ENCODE assay signal across 1 cellular context in genomic region chr9:122213102-122213588, GRCh38.
TF ChIP-seq lines count a peak whose summit lies in the region.

No MANE protein-coding gene starts in this region.

TF ChIP-seq in K562, 482 proteins besides CTCF, POLR2A, EP300 and RAD21 (continued from another document and continues in another):
- TF ChIP-seq SAFB (IDR thresholded peaks at IDR 0.05; ENCODE audit: borderline replicate concordance, low read depth, low read length) (no peak), CBX3 (IDR thresholded peaks at IDR 0.05; ENCODE audit: borderline replicate concordance in 1 of 2, low read length in 2 of 2) (no peak), E2F5 (CRISPR knock-in tag; IDR thresholded peaks at IDR 0.05) (peak; percentile 74; the same call in 1 of the 2 replicates), TAF1 (IDR thresholded peaks at IDR 0.05; ENCODE audit: control insufficient read depth, extremely low read depth, insufficient read depth, low read length, severe bottlenecking) (no peak), ZFX (CRISPR knock-in tag; IDR thresholded peaks at IDR 0.05) (peak; percentile 61; the same call in 1 of the 2 replicates), ZNF274 (IDR thresholded peaks at IDR 0.05; ENCODE audit: borderline replicate concordance, low read depth, low read length) (no peak), LARP7 (IDR thresholded peaks at IDR 0.05) (0 out of 2 replicates have a peak, but pooled peaks have one; percentile 58), MIER1 (IDR thresholded peaks at IDR 0.05; ENCODE audit: low read depth) (peak; percentile 30; the same call in 1 of the 2 replicates), MNT (conservative IDR thresholded peaks at IDR 0.05) (no peak), TAF9B (IDR thresholded peaks at IDR 0.05; ENCODE audit: partially characterized antibody) (no peak), HMGXB4 (CRISPR knock-in tag; IDR thresholded peaks at IDR 0.05) (0 out of 2 replicates have a peak, but pooled peaks have one; percentile 39), GTF2F1 (IDR thresholded peaks at IDR 0.05; ENCODE audit: low read depth, low read length) (no peak), ZNF407 (IDR thresholded peaks at IDR 0.05; ENCODE audit: low read depth) (no peak), KLF1 (tag; IDR thresholded peaks at IDR 0.05) (no peak), ZNF77 (CRISPR knock-in tag; IDR thresholded peaks at IDR 0.05) (no peak), ZNF609 (CRISPR knock-in tag; IDR thresholded peaks at IDR 0.05; ENCODE audit: borderline replicate concordance) (0 out of 2 replicates have a peak, but pooled peaks have one; percentile 23), CHD1 (IDR thresholded peaks at IDR 0.05; ENCODE audit: low read length) (no peak), SRF (CRISPR knock-in tag; IDR thresholded peaks at IDR 0.05) (0 out of 4 replicates have a peak, but pooled peaks of 1 of the 2 experiments have one; percentile 7), PCBP1 (IDR thresholded peaks at IDR 0.05; ENCODE audit: low read depth, low read length, poor library complexity, severe bottlenecking) (no peak), FOSL1 (tag; conservative IDR thresholded peaks at IDR 0.05) (no peak), YY1 (IDR thresholded peaks at IDR 0.05; ENCODE audit: borderline replicate concordance in 1 of 3, control insufficient read depth in 1 of 3, extremely low read depth in 1 of 3, insufficient read depth in 3 of 3, insufficient read length in 1 of 3, insufficient replicate concordance in 2 of 3, low read depth in 1 of 3, low read length in 2 of 3) (no peak), ZNF133 (CRISPR knock-in tag; IDR thresholded peaks at IDR 0.05) (no peak), ZNF436 (CRISPR knock-in tag; IDR thresholded peaks at IDR 0.05) (no peak), SUPT5H (IDR thresholded peaks at IDR 0.05) (no peak), SAFB2 (IDR thresholded peaks at IDR 0.05; ENCODE audit: borderline replicate concordance, low read depth, low read length, severe bottlenecking) (no peak)
- TF ChIP-seq, protein P1, sequence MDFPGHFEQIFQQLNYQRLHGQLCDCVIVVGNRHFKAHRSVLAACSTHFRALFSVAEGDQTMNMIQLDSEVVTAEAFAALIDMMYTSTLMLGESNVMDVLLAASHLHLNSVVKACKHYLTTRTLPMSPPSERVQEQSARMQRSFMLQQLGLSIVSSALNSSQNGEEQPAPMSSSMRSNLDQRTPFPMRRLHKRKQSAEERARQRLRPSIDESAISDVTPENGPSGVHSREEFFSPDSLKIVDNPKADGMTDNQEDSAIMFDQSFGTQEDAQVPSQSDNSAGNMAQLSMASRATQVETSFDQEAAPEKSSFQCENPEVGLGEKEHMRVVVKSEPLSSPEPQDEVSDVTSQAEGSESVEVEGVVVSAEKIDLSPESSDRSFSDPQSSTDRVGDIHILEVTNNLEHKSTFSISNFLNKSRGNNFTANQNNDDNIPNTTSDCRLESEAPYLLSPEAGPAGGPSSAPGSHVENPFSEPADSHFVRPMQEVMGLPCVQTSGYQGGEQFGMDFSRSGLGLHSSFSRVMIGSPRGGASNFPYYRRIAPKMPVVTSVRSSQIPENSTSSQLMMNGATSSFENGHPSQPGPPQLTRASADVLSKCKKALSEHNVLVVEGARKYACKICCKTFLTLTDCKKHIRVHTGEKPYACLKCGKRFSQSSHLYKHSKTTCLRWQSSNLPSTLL (IDR thresholded peaks at IDR 0.05), result no peak
- TF ChIP-seq, protein P2, sequence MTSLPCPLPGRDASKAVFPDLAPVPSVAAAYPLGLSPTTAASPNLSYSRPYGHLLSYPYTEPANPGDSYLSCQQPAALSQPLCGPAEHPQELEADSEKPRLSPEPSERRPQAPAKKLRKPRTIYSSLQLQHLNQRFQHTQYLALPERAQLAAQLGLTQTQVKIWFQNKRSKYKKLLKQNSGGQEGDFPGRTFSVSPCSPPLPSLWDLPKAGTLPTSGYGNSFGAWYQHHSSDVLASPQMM (CRISPR knock-in tag; IDR thresholded peaks at IDR 0.05), result no peak
- TF ChIP-seq, protein P3, sequence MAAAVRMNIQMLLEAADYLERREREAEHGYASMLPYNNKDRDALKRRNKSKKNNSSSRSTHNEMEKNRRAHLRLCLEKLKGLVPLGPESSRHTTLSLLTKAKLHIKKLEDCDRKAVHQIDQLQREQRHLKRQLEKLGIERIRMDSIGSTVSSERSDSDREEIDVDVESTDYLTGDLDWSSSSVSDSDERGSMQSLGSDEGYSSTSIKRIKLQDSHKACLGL (CRISPR knock-in tag; IDR thresholded peaks at IDR 0.05; ENCODE audit: borderline replicate concordance, poor library complexity, severe bottlenecking), result no peak
- TF ChIP-seq, protein P4, sequence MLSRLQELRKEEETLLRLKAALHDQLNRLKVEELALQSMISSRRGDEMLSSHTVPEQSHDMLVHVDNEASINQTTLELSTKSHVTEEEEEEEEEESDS (CRISPR knock-in tag; IDR thresholded peaks at IDR 0.05), result no peak
- TF ChIP-seq, protein P5, sequence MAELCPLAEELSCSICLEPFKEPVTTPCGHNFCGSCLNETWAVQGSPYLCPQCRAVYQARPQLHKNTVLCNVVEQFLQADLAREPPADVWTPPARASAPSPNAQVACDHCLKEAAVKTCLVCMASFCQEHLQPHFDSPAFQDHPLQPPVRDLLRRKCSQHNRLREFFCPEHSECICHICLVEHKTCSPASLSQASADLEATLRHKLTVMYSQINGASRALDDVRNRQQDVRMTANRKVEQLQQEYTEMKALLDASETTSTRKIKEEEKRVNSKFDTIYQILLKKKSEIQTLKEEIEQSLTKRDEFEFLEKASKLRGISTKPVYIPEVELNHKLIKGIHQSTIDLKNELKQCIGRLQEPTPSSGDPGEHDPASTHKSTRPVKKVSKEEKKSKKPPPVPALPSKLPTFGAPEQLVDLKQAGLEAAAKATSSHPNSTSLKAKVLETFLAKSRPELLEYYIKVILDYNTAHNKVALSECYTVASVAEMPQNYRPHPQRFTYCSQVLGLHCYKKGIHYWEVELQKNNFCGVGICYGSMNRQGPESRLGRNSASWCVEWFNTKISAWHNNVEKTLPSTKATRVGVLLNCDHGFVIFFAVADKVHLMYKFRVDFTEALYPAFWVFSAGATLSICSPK (IDR thresholded peaks at IDR 0.05; ENCODE audit: borderline replicate concordance), result 0 out of 2 replicates have a peak, but pooled peaks have one; percentile 83
